In the genomic region with DNA sequence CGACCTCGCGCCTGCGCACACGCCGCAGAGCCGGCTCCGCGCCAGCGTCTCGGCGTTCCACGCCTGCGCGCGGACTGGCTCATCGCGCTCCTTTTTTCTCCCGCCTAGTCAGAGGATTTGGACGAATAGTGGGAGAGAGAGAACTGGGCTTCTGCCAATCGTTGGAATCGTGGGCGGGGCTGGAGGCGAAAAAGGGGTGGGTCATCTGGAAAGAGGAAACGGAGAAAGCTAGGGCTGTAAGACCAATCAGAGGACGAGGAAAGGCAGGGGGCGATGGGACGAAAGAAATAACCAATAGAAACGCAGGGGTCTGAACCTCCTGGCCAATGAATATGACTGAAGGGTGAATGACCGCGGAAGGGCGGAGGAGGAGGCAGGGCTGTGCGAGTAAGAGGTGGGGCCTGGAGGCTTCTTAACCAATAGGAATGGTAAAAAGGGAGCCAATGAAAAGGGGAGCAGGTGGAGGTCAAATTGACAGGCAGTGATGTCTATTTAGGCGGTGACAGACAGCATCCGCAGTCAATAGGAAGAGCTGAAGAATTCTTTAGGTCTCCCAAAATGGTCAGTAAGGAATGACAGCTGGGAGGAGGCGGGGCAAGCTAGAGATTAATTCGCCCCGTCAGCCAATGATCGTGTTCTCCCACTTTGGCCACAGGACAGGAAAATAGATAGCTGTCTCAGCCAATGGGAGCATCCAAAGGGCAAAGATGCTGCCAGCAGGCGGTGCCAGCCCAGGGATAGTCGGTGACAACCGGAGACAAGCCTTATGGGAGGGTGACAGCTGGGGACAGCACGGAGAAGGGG, we compare ENCODE assay signal across 1 cellular context.
TF ChIP-seq lines count a peak whose summit lies in the region.

A gene with protein sequence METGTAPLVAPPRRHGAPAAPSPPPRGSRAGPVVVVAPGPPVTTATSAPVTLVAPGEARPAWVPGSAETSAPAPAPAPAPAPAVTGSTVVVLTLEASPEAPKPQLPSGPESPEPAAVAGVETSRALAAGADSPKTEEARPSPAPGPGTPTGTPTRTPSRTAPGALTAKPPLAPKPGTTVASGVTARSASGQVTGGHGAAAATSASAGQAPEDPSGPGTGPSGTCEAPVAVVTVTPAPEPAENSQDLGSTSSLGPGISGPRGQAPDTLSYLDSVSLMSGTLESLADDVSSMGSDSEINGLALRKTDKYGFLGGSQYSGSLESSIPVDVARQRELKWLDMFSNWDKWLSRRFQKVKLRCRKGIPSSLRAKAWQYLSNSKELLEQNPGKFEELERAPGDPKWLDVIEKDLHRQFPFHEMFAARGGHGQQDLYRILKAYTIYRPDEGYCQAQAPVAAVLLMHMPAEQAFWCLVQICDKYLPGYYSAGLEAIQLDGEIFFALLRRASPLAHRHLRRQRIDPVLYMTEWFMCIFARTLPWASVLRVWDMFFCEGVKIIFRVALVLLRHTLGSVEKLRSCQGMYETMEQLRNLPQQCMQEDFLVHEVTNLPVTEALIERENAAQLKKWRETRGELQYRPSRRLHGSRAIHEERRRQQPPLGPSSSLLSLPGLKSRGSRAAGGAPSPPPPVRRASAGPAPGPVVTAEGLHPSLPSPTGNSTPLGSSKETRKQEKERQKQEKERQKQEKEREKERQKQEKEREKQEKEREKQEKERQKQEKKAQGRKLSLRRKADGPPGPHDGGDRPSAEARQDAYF (minus strand): TSS at position 51 of the 804 bp plus-strand sequence. CDS start 311 bp downstream, outside the sequence.

TF ChIP-seq in HepG2, 621 proteins besides CTCF, POLR2A, EP300 and RAD21 (continued from another document and continues in another):
- TF ChIP-seq, protein P1, sequence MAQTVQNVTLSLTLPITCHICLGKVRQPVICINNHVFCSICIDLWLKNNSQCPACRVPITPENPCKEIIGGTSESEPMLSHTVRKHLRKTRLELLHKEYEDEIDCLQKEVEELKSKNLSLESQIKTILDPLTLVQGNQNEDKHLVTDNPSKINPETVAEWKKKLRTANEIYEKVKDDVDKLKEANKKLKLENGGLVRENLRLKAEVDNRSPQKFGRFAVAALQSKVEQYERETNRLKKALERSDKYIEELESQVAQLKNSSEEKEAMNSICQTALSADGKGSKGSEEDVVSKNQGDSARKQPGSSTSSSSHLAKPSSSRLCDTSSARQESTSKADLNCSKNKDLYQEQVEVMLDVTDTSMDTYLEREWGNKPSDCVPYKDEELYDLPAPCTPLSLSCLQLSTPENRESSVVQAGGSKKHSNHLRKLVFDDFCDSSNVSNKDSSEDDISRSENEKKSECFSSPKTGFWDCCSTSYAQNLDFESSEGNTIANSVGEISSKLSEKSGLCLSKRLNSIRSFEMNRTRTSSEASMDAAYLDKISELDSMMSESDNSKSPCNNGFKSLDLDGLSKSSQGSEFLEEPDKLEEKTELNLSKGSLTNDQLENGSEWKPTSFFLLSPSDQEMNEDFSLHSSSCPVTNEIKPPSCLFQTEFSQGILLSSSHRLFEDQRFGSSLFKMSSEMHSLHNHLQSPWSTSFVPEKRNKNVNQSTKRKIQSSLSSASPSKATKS (CRISPR knock-in tag; IDR thresholded peaks at IDR 0.05): no peak
- TF ChIP-seq ZNF883 (CRISPR knock-in tag; IDR thresholded peaks at IDR 0.05; ENCODE audit: not compliant biosample characterization) (no peak), ZNF83 (CRISPR knock-in tag; IDR thresholded peaks at IDR 0.05; ENCODE audit: borderline replicate concordance) (no peak), NR1H2 (CRISPR knock-in tag; IDR thresholded peaks at IDR 0.05; ENCODE audit: borderline replicate concordance, low read depth) (no peak), NR2C2 (CRISPR knock-in tag; IDR thresholded peaks at IDR 0.05; ENCODE audit: borderline replicate concordance) (peak; percentile 66), ATRX (CRISPR knock-in tag; IDR thresholded peaks at IDR 0.05; ENCODE audit: borderline replicate concordance) (no peak), SIX4 (CRISPR knock-in tag; IDR thresholded peaks at IDR 0.05) (no peak), ZNF335 (CRISPR knock-in tag; IDR thresholded peaks at IDR 0.05) (peak; percentile 50; the same call in 1 of the 2 replicates), IRF2 (CRISPR knock-in tag; IDR thresholded peaks at IDR 0.05) (peak; percentile 66; the same call in 1 of the 2 replicates), MXI1 (IDR thresholded peaks at IDR 0.05; ENCODE audit: borderline replicate concordance, low read depth, low read length) (peak; percentile 87; the same call in 1 of the 3 replicates), ZFAT (CRISPR knock-in tag; conservative IDR thresholded peaks at IDR 0.05) (no peak), HNRNPK (IDR thresholded peaks at IDR 0.05; ENCODE audit: low read depth, low read length, poor library complexity, severe bottlenecking) (peak; percentile 70), LCORL (IDR thresholded peaks at IDR 0.05) (peak; percentile 97), LCORL (CRISPR knock-in tag; IDR thresholded peaks at IDR 0.05) (no peak), RAD51 (IDR thresholded peaks at IDR 0.05; ENCODE audit: borderline replicate concordance) (no peak), SRF (IDR thresholded peaks at IDR 0.05; ENCODE audit: low read depth, low read length) (peak; percentile 99), KDM5B (CRISPR knock-in tag; IDR thresholded peaks at IDR 0.05; ENCODE audit: borderline replicate concordance) (no peak), ZFP36L2 (CRISPR knock-in tag; IDR thresholded peaks at IDR 0.05) (no peak), NCOA5 (CRISPR knock-in tag; IDR thresholded peaks at IDR 0.05) (no peak), TP53 (CRISPR knock-in tag; conservative IDR thresholded peaks at IDR 0.05) (no peak), ZNF572 (CRISPR knock-in tag; IDR thresholded peaks at IDR 0.05) (no peak), ZNF224 (CRISPR knock-in tag; IDR thresholded peaks at IDR 0.05) (no peak), FOSL2 (CRISPR knock-in tag; IDR thresholded peaks at IDR 0.05) (peak; percentile 15; the same call in 1 of the 2 replicates), ZNF460 (CRISPR knock-in tag; IDR thresholded peaks at IDR 0.05; ENCODE audit: borderline replicate concordance) (no peak), ZNF839 (CRISPR knock-in tag; IDR thresholded peaks at IDR 0.05; ENCODE audit: borderline replicate concordance) (no peak), ZNF737 (CRISPR knock-in tag; IDR thresholded peaks at IDR 0.05; ENCODE audit: borderline replicate concordance) (no peak), STAG1 (CRISPR knock-in tag; IDR thresholded peaks at IDR 0.05) (peak; percentile 44), ZNF431 (CRISPR knock-in tag; IDR thresholded peaks at IDR 0.05; ENCODE audit: borderline replicate concordance, low read depth) (no peak), ZNF776 (CRISPR knock-in tag; IDR thresholded peaks at IDR 0.05) (no peak), ADNP (CRISPR knock-in tag; IDR thresholded peaks at IDR 0.05) (no peak), ERF (CRISPR knock-in tag; IDR thresholded peaks at IDR 0.05) (peak; percentile 63), ZNF34 (CRISPR knock-in tag; IDR thresholded peaks at IDR 0.05; ENCODE audit: borderline replicate concordance) (no peak)
- TF ChIP-seq, protein P2, sequence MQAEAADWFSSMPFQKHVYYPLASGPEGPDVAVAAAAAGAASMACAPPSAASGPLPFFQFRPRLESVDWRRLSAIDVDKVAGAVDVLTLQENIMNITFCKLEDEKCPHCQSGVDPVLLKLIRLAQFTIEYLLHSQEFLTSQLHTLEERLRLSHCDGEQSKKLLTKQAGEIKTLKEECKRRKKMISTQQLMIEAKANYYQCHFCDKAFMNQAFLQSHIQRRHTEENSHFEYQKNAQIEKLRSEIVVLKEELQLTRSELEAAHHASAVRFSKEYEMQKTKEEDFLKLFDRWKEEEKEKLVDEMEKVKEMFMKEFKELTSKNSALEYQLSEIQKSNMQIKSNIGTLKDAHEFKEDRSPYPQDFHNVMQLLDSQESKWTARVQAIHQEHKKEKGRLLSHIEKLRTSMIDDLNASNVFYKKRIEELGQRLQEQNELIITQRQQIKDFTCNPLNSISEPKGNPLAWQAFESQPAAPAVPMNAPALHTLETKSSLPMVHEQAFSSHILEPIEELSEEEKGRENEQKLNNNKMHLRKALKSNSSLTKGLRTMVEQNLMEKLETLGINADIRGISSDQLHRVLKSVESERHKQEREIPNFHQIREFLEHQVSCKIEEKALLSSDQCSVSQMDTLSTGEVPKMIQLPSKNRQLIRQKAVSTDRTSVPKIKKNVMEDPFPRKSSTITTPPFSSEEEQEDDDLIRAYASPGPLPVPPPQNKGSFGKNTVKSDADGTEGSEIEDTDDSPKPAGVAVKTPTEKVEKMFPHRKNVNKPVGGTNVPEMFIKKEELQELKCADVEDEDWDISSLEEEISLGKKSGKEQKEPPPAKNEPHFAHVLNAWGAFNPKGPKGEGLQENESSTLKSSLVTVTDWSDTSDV (CRISPR knock-in tag; IDR thresholded peaks at IDR 0.05): no peak
- TF ChIP-seq, protein P3, sequence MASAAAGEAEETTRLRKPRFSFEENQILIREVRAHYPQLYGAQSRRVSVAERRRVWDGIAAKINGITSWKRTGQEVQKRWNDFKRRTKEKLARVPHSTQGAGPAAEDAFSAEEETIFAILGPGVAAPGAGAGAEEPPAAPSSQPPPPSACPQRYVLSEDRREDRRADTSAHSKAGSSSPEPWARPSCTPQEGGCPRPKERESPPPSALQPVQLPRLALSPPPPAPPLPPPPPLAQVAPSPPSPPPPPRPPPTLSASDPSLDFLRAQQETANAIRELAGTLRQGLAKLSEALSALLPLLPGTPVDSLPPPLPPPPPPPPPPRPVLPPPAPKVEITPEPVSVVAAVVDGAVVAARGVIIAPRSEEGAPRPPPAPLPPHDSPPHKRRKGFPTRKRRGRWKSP (CRISPR knock-in tag; IDR thresholded peaks at IDR 0.05): no peak
- TF ChIP-seq, protein P4, sequence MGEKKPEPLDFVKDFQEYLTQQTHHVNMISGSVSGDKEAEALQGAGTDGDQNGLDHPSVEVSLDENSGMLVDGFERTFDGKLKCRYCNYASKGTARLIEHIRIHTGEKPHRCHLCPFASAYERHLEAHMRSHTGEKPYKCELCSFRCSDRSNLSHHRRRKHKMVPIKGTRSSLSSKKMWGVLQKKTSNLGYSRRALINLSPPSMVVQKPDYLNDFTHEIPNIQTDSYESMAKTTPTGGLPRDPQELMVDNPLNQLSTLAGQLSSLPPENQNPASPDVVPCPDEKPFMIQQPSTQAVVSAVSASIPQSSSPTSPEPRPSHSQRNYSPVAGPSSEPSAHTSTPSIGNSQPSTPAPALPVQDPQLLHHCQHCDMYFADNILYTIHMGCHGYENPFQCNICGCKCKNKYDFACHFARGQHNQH (CRISPR knock-in tag; IDR thresholded peaks at IDR 0.05): peak; percentile 56
- TF ChIP-seq, protein P5, sequence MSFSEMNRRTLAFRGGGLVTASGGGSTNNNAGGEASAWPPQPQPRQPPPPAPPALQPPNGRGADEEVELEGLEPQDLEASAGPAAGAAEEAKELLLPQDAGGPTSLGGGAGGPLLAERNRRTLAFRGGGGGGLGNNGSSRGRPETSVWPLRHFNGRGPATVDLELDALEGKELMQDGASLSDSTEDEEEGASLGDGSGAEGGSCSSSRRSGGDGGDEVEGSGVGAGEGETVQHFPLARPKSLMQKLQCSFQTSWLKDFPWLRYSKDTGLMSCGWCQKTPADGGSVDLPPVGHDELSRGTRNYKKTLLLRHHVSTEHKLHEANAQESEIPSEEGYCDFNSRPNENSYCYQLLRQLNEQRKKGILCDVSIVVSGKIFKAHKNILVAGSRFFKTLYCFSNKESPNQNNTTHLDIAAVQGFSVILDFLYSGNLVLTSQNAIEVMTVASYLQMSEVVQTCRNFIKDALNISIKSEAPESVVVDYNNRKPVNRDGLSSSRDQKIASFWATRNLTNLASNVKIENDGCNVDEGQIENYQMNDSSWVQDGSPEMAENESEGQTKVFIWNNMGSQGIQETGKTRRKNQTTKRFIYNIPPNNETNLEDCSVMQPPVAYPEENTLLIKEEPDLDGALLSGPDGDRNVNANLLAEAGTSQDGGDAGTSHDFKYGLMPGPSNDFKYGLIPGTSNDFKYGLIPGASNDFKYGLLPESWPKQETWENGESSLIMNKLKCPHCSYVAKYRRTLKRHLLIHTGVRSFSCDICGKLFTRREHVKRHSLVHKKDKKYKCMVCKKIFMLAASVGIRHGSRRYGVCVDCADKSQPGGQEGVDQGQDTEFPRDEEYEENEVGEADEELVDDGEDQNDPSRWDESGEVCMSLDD (CRISPR knock-in tag; IDR thresholded peaks at IDR 0.05; ENCODE audit: borderline replicate concordance): no peak
- TF ChIP-seq, protein P6, sequence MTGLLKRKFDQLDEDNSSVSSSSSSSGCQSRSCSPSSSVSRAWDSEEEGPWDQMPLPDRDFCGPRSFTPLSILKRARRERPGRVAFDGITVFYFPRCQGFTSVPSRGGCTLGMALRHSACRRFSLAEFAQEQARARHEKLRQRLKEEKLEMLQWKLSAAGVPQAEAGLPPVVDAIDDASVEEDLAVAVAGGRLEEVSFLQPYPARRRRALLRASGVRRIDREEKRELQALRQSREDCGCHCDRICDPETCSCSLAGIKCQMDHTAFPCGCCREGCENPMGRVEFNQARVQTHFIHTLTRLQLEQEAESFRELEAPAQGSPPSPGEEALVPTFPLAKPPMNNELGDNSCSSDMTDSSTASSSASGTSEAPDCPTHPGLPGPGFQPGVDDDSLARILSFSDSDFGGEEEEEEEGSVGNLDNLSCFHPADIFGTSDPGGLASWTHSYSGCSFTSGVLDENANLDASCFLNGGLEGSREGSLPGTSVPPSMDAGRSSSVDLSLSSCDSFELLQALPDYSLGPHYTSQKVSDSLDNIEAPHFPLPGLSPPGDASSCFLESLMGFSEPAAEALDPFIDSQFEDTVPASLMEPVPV (CRISPR knock-in tag; IDR thresholded peaks at IDR 0.05): no peak
- TF ChIP-seq, protein P7, sequence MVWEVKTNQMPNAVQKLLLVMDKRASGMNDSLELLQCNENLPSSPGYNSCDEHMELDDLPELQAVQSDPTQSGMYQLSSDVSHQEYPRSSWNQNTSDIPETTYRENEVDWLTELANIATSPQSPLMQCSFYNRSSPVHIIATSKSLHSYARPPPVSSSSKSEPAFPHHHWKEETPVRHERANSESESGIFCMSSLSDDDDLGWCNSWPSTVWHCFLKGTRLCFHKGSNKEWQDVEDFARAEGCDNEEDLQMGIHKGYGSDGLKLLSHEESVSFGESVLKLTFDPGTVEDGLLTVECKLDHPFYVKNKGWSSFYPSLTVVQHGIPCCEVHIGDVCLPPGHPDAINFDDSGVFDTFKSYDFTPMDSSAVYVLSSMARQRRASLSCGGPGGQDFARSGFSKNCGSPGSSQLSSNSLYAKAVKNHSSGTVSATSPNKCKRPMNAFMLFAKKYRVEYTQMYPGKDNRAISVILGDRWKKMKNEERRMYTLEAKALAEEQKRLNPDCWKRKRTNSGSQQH (CRISPR knock-in tag; IDR thresholded peaks at IDR 0.05; ENCODE audit: low read depth): no peak
- TF ChIP-seq, protein P8, sequence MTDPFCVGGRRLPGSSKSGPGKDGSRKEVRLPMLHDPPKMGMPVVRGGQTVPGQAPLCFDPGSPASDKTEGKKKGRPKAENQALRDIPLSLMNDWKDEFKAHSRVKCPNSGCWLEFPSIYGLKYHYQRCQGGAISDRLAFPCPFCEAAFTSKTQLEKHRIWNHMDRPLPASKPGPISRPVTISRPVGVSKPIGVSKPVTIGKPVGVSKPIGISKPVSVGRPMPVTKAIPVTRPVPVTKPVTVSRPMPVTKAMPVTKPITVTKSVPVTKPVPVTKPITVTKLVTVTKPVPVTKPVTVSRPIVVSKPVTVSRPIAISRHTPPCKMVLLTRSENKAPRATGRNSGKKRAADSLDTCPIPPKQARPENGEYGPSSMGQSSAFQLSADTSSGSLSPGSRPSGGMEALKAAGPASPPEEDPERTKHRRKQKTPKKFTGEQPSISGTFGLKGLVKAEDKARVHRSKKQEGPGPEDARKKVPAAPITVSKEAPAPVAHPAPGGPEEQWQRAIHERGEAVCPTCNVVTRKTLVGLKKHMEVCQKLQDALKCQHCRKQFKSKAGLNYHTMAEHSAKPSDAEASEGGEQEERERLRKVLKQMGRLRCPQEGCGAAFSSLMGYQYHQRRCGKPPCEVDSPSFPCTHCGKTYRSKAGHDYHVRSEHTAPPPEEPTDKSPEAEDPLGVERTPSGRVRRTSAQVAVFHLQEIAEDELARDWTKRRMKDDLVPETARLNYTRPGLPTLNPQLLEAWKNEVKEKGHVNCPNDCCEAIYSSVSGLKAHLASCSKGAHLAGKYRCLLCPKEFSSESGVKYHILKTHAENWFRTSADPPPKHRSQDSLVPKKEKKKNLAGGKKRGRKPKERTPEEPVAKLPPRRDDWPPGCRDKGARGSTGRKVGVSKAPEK (CRISPR knock-in tag; IDR thresholded peaks at IDR 0.05; ENCODE audit: borderline replicate concordance): no peak
